Comparison of ENCODE assay signal across 29 cellular contexts in genomic region chr5:81963544-81963943, GRCh38.
"Had no signal": no experiment of that assay in that cellular context is flagged by ENCODE, and none has a peak within 500 bp of the region (broad histone marks: within the 10 kb centered on the region; RNA-seq: fewer than 3 reads in every experiment).

No MANE protein-coding gene starts in this region.

- H3K27me3 ChIP-seq: ovary, spleen, suprapubic skin, testis, tibial artery, transverse colon, upper lobe of right lung, uterus had no signal

- H3K4me3 ChIP-seq: ovary, psoas muscle, skin epidermis, smooth muscle cell, spleen, suprapubic skin, testis, tibial artery, transverse colon, upper lobe of right lung, uterus had no signal

- H3K4me1 ChIP-seq: parathyroid adenoma, psoas muscle, spleen, suprapubic skin, testis, tibial artery, transverse colon, upper lobe of right lung, uterus had no signal

- H3K27ac ChIP-seq: ovary, parathyroid adenoma, psoas muscle, skin epidermis, spleen, suprapubic skin, testis, tibial artery, transverse colon, upper lobe of right lung, uterus had no signal

- H3K9me3 ChIP-seq: ovary, psoas muscle, spleen, suprapubic skin, testis, tibial artery, transverse colon, upper lobe of right lung, uterus had no signal

- H3K79me2 ChIP-seq: parathyroid adenoma had no signal

- H3K9ac ChIP-seq: parathyroid adenoma had no signal

- ATAC-seq: naive thymus-derived CD8-positive, alpha-beta T cell; natural killer cell treated with Interleukin-12 subunit alpha and Interleukin-12 subunit beta and Interleukin-15 and Interleukin-18, amount 100 ng/mL, for 72 hours; psoas muscle; right cardiac atrium; sciatic nerve; stimulated activated memory B cell treated with anti-CD40 and anti-IgM and Interleukin-4, amounts not matched to agents 10 μg/mL and 1 μg/mL and 100 μg/mL, for 72 hours; stimulated activated naive CD8-positive, alpha-beta T cell treated with anti-CD3 and anti-CD28 coated beads, Interleukin-15, amount 100 ng/mL, for 72 hours; stimulated activated naive CD8-positive, alpha-beta T cell treated with anti-CD3 and anti-CD28 coated beads, Interleukin-15, Interleukin-2, amounts not matched to agents 100 U/mL and 50 U/mL, for 24 hours; upper lobe of right lung had no signal

- H3K36me3 ChIP-seq: ovary, spleen, suprapubic skin, tibial artery, transverse colon, upper lobe of right lung, uterus had no signal

- H2AFZ ChIP-seq: parathyroid adenoma had no signal

- H3K4me2 ChIP-seq: smooth muscle cell had no signal

- DNase-seq: naive thymus-derived CD8-positive, alpha-beta T cell; nephron progenitor cell; occipital lobe; ovary; posterior cingulate gyrus; psoas muscle; right cardiac atrium; spleen; stimulated activated CD4-positive, alpha-beta T cell treated with anti-CD3 and anti-CD28 coated beads, Interleukin-12 subunit alpha, Interleukin-12 subunit beta, amount 100 ng/mL, for 4 hours; stimulated activated CD4-positive, alpha-beta T cell treated with anti-CD3 and anti-CD28 coated beads, Interleukin-1b, Interleukin-23, amount 100 ng/mL, for 48 hours; stimulated activated CD4-positive, alpha-beta T cell treated with anti-CD3 and anti-CD28 coated beads, Interleukin-4, amount 100 ng/mL, for 1 hour; stimulated activated CD4-positive, alpha-beta T cell treated with anti-CD3 and anti-CD28 coated beads, Interleukin-4, amount 100 ng/mL, for 4 hours; stimulated activated CD8-positive, alpha-beta memory T cell treated with anti-CD3 and anti-CD28 coated beads, Interleukin-4, amount 100 ng/mL, for 48 hours; stimulated activated naive CD4-positive, alpha-beta T cell; stimulated activated naive CD8-positive, alpha-beta T cell treated with anti-CD3 and anti-CD28 coated beads, Interleukin-15, amount 100 ng/mL, for 72 hours; stimulated activated naive CD8-positive, alpha-beta T cell treated with anti-CD3 and anti-CD28 coated beads, Interleukin-15, Interleukin-2, amounts not matched to agents 100 U/mL and 50 U/mL, for 24 hours; substantia nigra; testis; tibial artery; transverse colon; upper lobe of right lung; uterus had no signal
